Comparison of ENCODE assay signal across 14 cellular contexts in genomic region chr18:7020995-7021777, GRCh38.
"Had no signal": no experiment of that assay in that cellular context is flagged by ENCODE, and none has a peak within 500 bp of the region (broad histone marks: within the 10 kb centered on the region; RNA-seq: fewer than 3 reads in every experiment).

No MANE protein-coding gene starts in this region.

- H3K4me3 Mint-ChIP-seq: activated CD4-positive, alpha-beta memory T cell treated with anti-CD3 and anti-CD28 coated beads for 36 hours; activated naive CD8-positive, alpha-beta T cell treated with anti-CD3 and anti-CD28 coated beads, Interleukin-2, amount 50 U/mL, for 24 hours; activated T-cell treated with anti-CD3 and anti-CD28 coated beads, Interleukin-2, amount 50 U/mL, for 72 hours; nephron; stimulated activated naive CD8-positive, alpha-beta T cell treated with anti-CD3 and anti-CD28 coated beads, Interleukin-15, amount 100 ng/mL, for 72 hours had no signal

- H3K27me3 Mint-ChIP-seq: activated CD4-positive, alpha-beta memory T cell treated with anti-CD3 and anti-CD28 coated beads for 36 hours; activated naive CD8-positive, alpha-beta T cell treated with anti-CD3 and anti-CD28 coated beads, Interleukin-2, amount 50 U/mL, for 24 hours; stimulated activated naive CD8-positive, alpha-beta T cell treated with anti-CD3 and anti-CD28 coated beads, Interleukin-15, amount 100 ng/mL, for 72 hours had no signal

- ATAC-seq: activated naive CD8-positive, alpha-beta T cell treated with anti-CD3 and anti-CD28 coated beads, Interleukin-2, amount 50 U/mL, for 24 hours; activated T-cell treated with anti-CD3 and anti-CD28 coated beads, Interleukin-2, amount 50 U/mL, for 72 hours; stimulated activated naive CD8-positive, alpha-beta T cell treated with anti-CD3 and anti-CD28 coated beads, Interleukin-15, amount 100 ng/mL, for 72 hours had no signal

- H3K9me3 Mint-ChIP-seq: activated CD4-positive, alpha-beta memory T cell treated with anti-CD3 and anti-CD28 coated beads for 36 hours; activated naive CD8-positive, alpha-beta T cell treated with anti-CD3 and anti-CD28 coated beads, Interleukin-2, amount 50 U/mL, for 24 hours; nephron; stimulated activated naive CD8-positive, alpha-beta T cell treated with anti-CD3 and anti-CD28 coated beads, Interleukin-15, amount 100 ng/mL, for 72 hours had no signal

- H3K27ac Mint-ChIP-seq: activated CD4-positive, alpha-beta memory T cell treated with anti-CD3 and anti-CD28 coated beads for 36 hours; activated naive CD8-positive, alpha-beta T cell treated with anti-CD3 and anti-CD28 coated beads, Interleukin-2, amount 50 U/mL, for 24 hours; activated T-cell treated with anti-CD3 and anti-CD28 coated beads, Interleukin-2, amount 50 U/mL, for 72 hours; nephron; stimulated activated naive CD8-positive, alpha-beta T cell treated with anti-CD3 and anti-CD28 coated beads, Interleukin-15, amount 100 ng/mL, for 72 hours had no signal

- H3K4me1 ChIP-seq: esophagus muscularis mucosa, left ventricle myocardium inferior had no signal

- H3K9me3 ChIP-seq: esophagus muscularis mucosa, left ventricle myocardium inferior, thoracic aorta had no signal

- H3K4me3 ChIP-seq: esophagus muscularis mucosa, left ventricle myocardium inferior, thoracic aorta had no signal

- H3K4me1 Mint-ChIP-seq: activated naive CD8-positive, alpha-beta T cell treated with anti-CD3 and anti-CD28 coated beads, Interleukin-2, amount 50 U/mL, for 24 hours; nephron; stimulated activated naive CD8-positive, alpha-beta T cell treated with anti-CD3 and anti-CD28 coated beads, Interleukin-15, amount 100 ng/mL, for 72 hours had no signal

- FAIRE-seq: astrocyte, keratinocyte had no signal

- H3K36me3 ChIP-seq: esophagus muscularis mucosa, left ventricle myocardium inferior, thoracic aorta had no signal

- DNase-seq: activated CD4-positive, alpha-beta memory T cell treated with anti-CD3 and anti-CD28 coated beads for 36 hours; activated CD8-positive, alpha-beta memory T cell treated with anti-CD3 and anti-CD28 coated beads, Interleukin-2, amount 50 U/mL, for 4 hours; activated naive CD8-positive, alpha-beta T cell treated with anti-CD3 and anti-CD28 coated beads, Interleukin-2, amount 50 U/mL, for 24 hours; activated T-cell treated with anti-CD3 and anti-CD28 coated beads, Interleukin-2, amount 50 U/mL, for 72 hours; effector memory CD4-positive, alpha-beta T cell; left ventricle myocardium inferior; mesenchymal stem cell; stimulated activated CD4-positive, alpha-beta T cell treated with anti-CD3 and anti-CD28 coated beads, Interleukin-12 subunit alpha, Interleukin-12 subunit beta, amount 100 ng/mL, for 4 hours; stimulated activated naive CD8-positive, alpha-beta T cell treated with anti-CD3 and anti-CD28 coated beads, Interleukin-15, amount 100 ng/mL, for 72 hours had no signal

- H3K36me3 Mint-ChIP-seq: activated CD4-positive, alpha-beta memory T cell treated with anti-CD3 and anti-CD28 coated beads for 36 hours had no signal

- H3K27ac ChIP-seq: esophagus muscularis mucosa, left ventricle myocardium inferior, thoracic aorta had no signal
